In genomic region chr2:163200726-163201125, GRCh38 we compare ENCODE assay signal across 21 cellular contexts.
"Had no signal": no experiment of that assay in that cellular context is flagged by ENCODE, and none has a peak within 500 bp of the region (broad histone marks: within the 10 kb centered on the region; RNA-seq: fewer than 3 reads in every experiment).

No MANE protein-coding gene starts in this region.

- H3K4me3 ChIP-seq: left lung, lower lobe of right lung, ovary, spleen, suprapubic skin, thoracic aorta, tibial artery, upper lobe of right lung had no signal

- H3K27ac ChIP-seq: left lung, lower lobe of right lung, ovary, spleen, suprapubic skin, thoracic aorta, tibial artery, upper lobe of right lung had no signal

- H3K27me3 ChIP-seq: left lung, ovary, spleen, suprapubic skin, tibial artery, upper lobe of right lung had no signal

- H3K9me3 ChIP-seq: thoracic aorta, tibial artery, upper lobe of right lung had no signal

- DNase-seq: hypothalamus; immature natural killer cell; kidney; left colon; left lung; lower lobe of right lung; mammary epithelial cell; mesendoderm; naive thymus-derived CD4-positive, alpha-beta T cell; ovary; retina; right cardiac atrium; small intestine; spleen; stimulated activated CD4-positive, alpha-beta T cell treated with anti-CD3 and anti-CD28 coated beads, Interleukin-4, amount 100 ng/mL, for 24 hours; stimulated activated naive CD4-positive, alpha-beta T cell; tibial artery; trophoblast cell; upper lobe of right lung had no signal

- H3K4me1 ChIP-seq: left lung, lower lobe of right lung, spleen, suprapubic skin, tibial artery, upper lobe of right lung had no signal

- H3K36me3 ChIP-seq: left lung, lower lobe of right lung, ovary, spleen, suprapubic skin, thoracic aorta, tibial artery, upper lobe of right lung had no signal
